Comparison of ENCODE assay signal across 1 cellular context in genomic region chr19:36114763-36115452, GRCh38.
TF ChIP-seq lines count a peak whose summit lies in the region.

Gene POLR2I, minus strand, starts transcription at chr19:36114875. Its CDS starts 19 bp downstream, at chr19:36114856.

TF ChIP-seq in HepG2, 621 proteins besides CTCF, POLR2A, EP300 and RAD21 (continued from another document and continues in another):
- TF ChIP-seq MXD4 (CRISPR knock-in tag; IDR thresholded peaks at IDR 0.05) (peak; percentile 97), SP2 (CRISPR knock-in tag; IDR thresholded peaks at IDR 0.05) (peak; percentile 91), ZNF782 (CRISPR knock-in tag; IDR thresholded peaks at IDR 0.05; ENCODE audit: borderline replicate concordance) (peak; percentile 70; the same call in 1 of the 2 replicates), ZNF703 (CRISPR knock-in tag; IDR thresholded peaks at IDR 0.05; ENCODE audit: borderline replicate concordance) (no peak), DBP (CRISPR knock-in tag; IDR thresholded peaks at IDR 0.05; ENCODE audit: not compliant biosample characterization) (peak; percentile 77), HMGXB3 (CRISPR knock-in tag; IDR thresholded peaks at IDR 0.05; ENCODE audit: borderline replicate concordance) (peak; percentile 87; the same call in 1 of the 2 replicates), HDAC1 (CRISPR knock-in tag; IDR thresholded peaks at IDR 0.05) (peak; percentile 84), ZNF781 (CRISPR knock-in tag; IDR thresholded peaks at IDR 0.05; ENCODE audit: borderline replicate concordance, not compliant biosample characterization) (peak; percentile 57), ZNF431 (CRISPR knock-in tag; IDR thresholded peaks at IDR 0.05; ENCODE audit: borderline replicate concordance, low read depth) (no peak), HMGA1 (CRISPR knock-in tag; conservative IDR thresholded peaks at IDR 0.05) (no peak), DNMT3B (CRISPR knock-in tag; conservative IDR thresholded peaks at IDR 0.05) (peak; percentile 95; the same call in 1 of the 2 replicates), POLR2G (IDR thresholded peaks at IDR 0.05; ENCODE audit: low read depth, low read length) (peak; percentile 88), ZNF550 (CRISPR knock-in tag; IDR thresholded peaks at IDR 0.05; ENCODE audit: borderline replicate concordance) (peak; percentile 93; the same call in 1 of the 2 replicates), TOE1 (CRISPR knock-in tag; IDR thresholded peaks at IDR 0.05) (0 out of 2 replicates have a peak, but pooled peaks have one; percentile 78), WIZ (CRISPR knock-in tag; IDR thresholded peaks at IDR 0.05) (no peak), HNRNPUL1 (IDR thresholded peaks at IDR 0.05; ENCODE audit: low read depth, low read length) (no peak), ZNF430 (CRISPR knock-in tag; IDR thresholded peaks at IDR 0.05) (peak; percentile 88), ZNF264 (CRISPR knock-in tag; IDR thresholded peaks at IDR 0.05) (0 out of 2 replicates have a peak, but pooled peaks have one; percentile 56), NONO (IDR thresholded peaks at IDR 0.05) (no peak), NONO (CRISPR knock-in tag; conservative IDR thresholded peaks at IDR 0.05) (0 out of 2 replicates have a peak, but pooled peaks have one; percentile 50), ZBTB37 (CRISPR knock-in tag; IDR thresholded peaks at IDR 0.05) (peak; percentile 82; the same call in 1 of the 2 replicates), SOX6 (IDR thresholded peaks at IDR 0.05) (no peak), SOX6 (CRISPR knock-in tag; IDR thresholded peaks at IDR 0.05) (peak; percentile 54), ZNF530 (CRISPR knock-in tag; IDR thresholded peaks at IDR 0.05; ENCODE audit: low read depth) (no peak), ZNF251 (CRISPR knock-in tag; IDR thresholded peaks at IDR 0.05) (no peak), ARNT2 (CRISPR knock-in tag; IDR thresholded peaks at IDR 0.05; ENCODE audit: low read depth) (peak; percentile 95), HOXA3 (CRISPR knock-in tag; IDR thresholded peaks at IDR 0.05) (peak; percentile 95), ZFP37 (CRISPR knock-in tag; IDR thresholded peaks at IDR 0.05; ENCODE audit: borderline replicate concordance) (no peak; the same call in 1 of the 2 replicates), ZFP36L1 (CRISPR knock-in tag; IDR thresholded peaks at IDR 0.05) (peak; percentile 22; the same call in 1 of the 2 replicates), ZNF160 (CRISPR knock-in tag; IDR thresholded peaks at IDR 0.05) (0 out of 2 replicates have a peak, but pooled peaks have one; percentile 76), ZNF318 (CRISPR knock-in tag; IDR thresholded peaks at IDR 0.05) (0 out of 2 replicates have a peak, but pooled peaks have one; percentile 85), KLF11 (CRISPR knock-in tag; IDR thresholded peaks at IDR 0.05) (peak; percentile 35; the same call in 1 of the 2 replicates), AHR (CRISPR knock-in tag; IDR thresholded peaks at IDR 0.05) (peak; percentile 94), ZNF383 (CRISPR knock-in tag; IDR thresholded peaks at IDR 0.05; ENCODE audit: borderline replicate concordance) (no peak), ZNF275 (CRISPR knock-in tag; IDR thresholded peaks at IDR 0.05; ENCODE audit: borderline replicate concordance) (peak; percentile 68; the same call in 1 of the 2 replicates), TMF1 (CRISPR knock-in tag; IDR thresholded peaks at IDR 0.05; ENCODE audit: low read depth) (no peak), ZMYM2 (CRISPR knock-in tag; IDR thresholded peaks at IDR 0.05) (peak; percentile 55; the same call in 1 of the 2 replicates), ARID5B (CRISPR knock-in tag; IDR thresholded peaks at IDR 0.05) (peak; percentile 47; the same call in 1 of the 2 replicates), ZFY (CRISPR knock-in tag; IDR thresholded peaks at IDR 0.05) (peak; percentile 79), ZNF772 (CRISPR knock-in tag; IDR thresholded peaks at IDR 0.05) (peak; percentile 88), RELA (CRISPR knock-in tag; IDR thresholded peaks at IDR 0.05) (no peak), KDM5A (IDR thresholded peaks at IDR 0.05; ENCODE audit: borderline replicate concordance, low read length) (peak; percentile 79), RXRA (CRISPR knock-in tag; IDR thresholded peaks at IDR 0.05) (peak; percentile 80), THAP11 (CRISPR knock-in tag; IDR thresholded peaks at IDR 0.05) (peak; percentile 92), ZNF235 (CRISPR knock-in tag; IDR thresholded peaks at IDR 0.05; ENCODE audit: borderline replicate concordance) (peak; percentile 40; the same call in 1 of the 2 replicates)
